ENCODE assay signal across 8 cellular contexts in genomic region chr6:26204332-26205160, GRCh38.
DNase-seq lines count a peak whose midpoint lies in the region; ATAC-seq and TF ChIP-seq lines count a peak whose summit lies in the region.

No MANE protein-coding gene starts in this region.

- peak overlapping the region; percentile 54 to 90 (median 68) for H3K4me3 ChIP-seq in adrenal gland
- peak overlapping the region; percentile 73 to 75 for H3K4me3 ChIP-seq in uterus

- DNase-seq in GM10266 (ENCODE audit: extremely low spot score) (peak; percentile 76), NCI-H128 (lab: John Stamatoyannopoulos, UW; ENCODE audit: unreplicated experiment) (peak; percentile 96), SKM-1 treated with dmso at 0.1 percent for 144 hours (lab: John Stamatoyannopoulos, UW; ENCODE audit: unreplicated experiment) (peak; percentile 86), adrenal gland (peak; percentile 96 to 99 (median 97)), left cardiac atrium (peak; percentile 92), posterior vena cava (ENCODE audit: low spot score) (peak; percentile 95), uterus (peak; percentile 87 to 98)

- intact Hi-C loops in adrenal gland (cut with DNase I) (no loop called here), left cardiac atrium (cut with DNase I) (loop anchor here in 1 of 2 donors (5.0 kb wide), 1 partner anchor 47 kb away; a partner anchor contains a TSS), posterior vena cava (cut with DNase I) (loop anchor here in 1 of 2 donors (10.0 kb wide), 1 partner anchor 80 kb away; a partner anchor contains a TSS), uterus (cut with DNase I; ENCODE audit: low total_unique reads) (no loop called here)

- peak overlapping the region; percentile 71 to 98 (median 97) for H3K27ac ChIP-seq in adrenal gland
- peak overlapping the region; percentile 94 to 96 for H3K27ac ChIP-seq in uterus

- TF ChIP-seq POLR2A in adrenal gland (IDR thresholded peaks at IDR 0.05) (peak; percentile 99), uterus (IDR thresholded peaks at IDR 0.05) (peak; percentile 75 to 92)

- H3K36me3 ChIP-seq in adrenal gland (replicated peaks in 1 of 2): no peaks in the 10 kb centered on the region
- H3K36me3 ChIP-seq in uterus: no peaks in the 10 kb centered on the region

- ATAC-seq in HG02623 (IDR thresholded peaks at IDR 0.05; ENCODE audit: unreplicated experiment) (peak; percentile 44), left cardiac atrium (peak; percentile 91 to 92)

- WGBS in adrenal gland, 4 donors: 0 to 1% (median 1%) methylated on average over 26 to 53 of the region's 53 CpGs

- no peaks in the 10 kb centered on the region for H3K9me3 ChIP-seq in adrenal gland (replicated peaks in 1 of 3)
- no peaks in the 10 kb centered on the region for H3K9me3 ChIP-seq in uterus

- H3K4me1 ChIP-seq in adrenal gland (replicated peaks in 1 of 2) (peaks cover 5 to 14% of the 10 kb centered on the region in 2 donors), uterus (no peaks in the 10 kb centered on the region)

- TF ChIP-seq CTCF in GM10266 (IDR thresholded peaks at IDR 0.05; ENCODE audit: control insufficient read depth, insufficient read depth, low read depth, missing control alignments): peak; percentile 36
- TF ChIP-seq CTCF in adrenal gland (IDR thresholded peaks at IDR 0.05): peak in 5 of 6 experiments; percentile 27 to 55 (median 41)
- TF ChIP-seq CTCF in uterus (IDR thresholded peaks at IDR 0.05): peak; percentile 22 to 57 (median 37)

- H3K27me3 ChIP-seq in adrenal gland (no peaks in the 10 kb centered on the region), uterus (no peaks in the 10 kb centered on the region)

Comparison
In these comparisons a context has a peak if more than half of its experiments do, and no peak if none do; other contexts are left out.
1. Peak in every context shown above with its lines: DNase-seq, ATAC-seq, H3K4me3 ChIP-seq and H3K27ac ChIP-seq.